ENCODE assay signal across 8 cellular contexts in genomic region chr11:76235233-76236091, GRCh38. TPM values are rescaled to one million over a fixed set of nuclear protein-coding genes. Genes with fewer than 3 reads are reported as not detected.
DNase-seq lines count a peak whose midpoint lies in the region; ATAC-seq lines count a peak whose summit lies in the region.

No MANE protein-coding gene starts in this region.

- H3K9ac ChIP-seq in mucosa of rectum (ENCODE audit: low read depth in 1 of 2, low read length in 2 of 2) = peak overlapping the region; percentile 70 to 71

- H3K9me3 ChIP-seq in esophagus (ENCODE audit: control insufficient read depth in 2 of 2, insufficient read depth in 1 of 2, low read depth in 1 of 2, low read length in 1 of 2) (no peaks in the 10 kb centered on the region), mucosa of rectum (ENCODE audit: control insufficient read depth in 2 of 2, low read length in 2 of 2) (no peaks in the 10 kb centered on the region)

- WGBS in esophagus, 2 donors = 0% methylated on average over 65 of the region's 65 CpGs

- peaks cover 0 to 3% of the 10 kb centered on the region in 2 donors for H3K4me1 ChIP-seq in esophagus (ENCODE audit: control insufficient read depth in 2 of 2, insufficient read depth in 2 of 2, low read length in 1 of 2)
- peaks cover 19 to 33% of the 10 kb centered on the region in 2 donors for H3K4me1 ChIP-seq in mucosa of rectum (ENCODE audit: control insufficient read depth in 2 of 2, insufficient read depth in 2 of 2, low read length in 2 of 2)

- H3K36me3 ChIP-seq in esophagus (ENCODE audit: control insufficient read depth in 2 of 2, insufficient read depth in 2 of 2, low read length in 1 of 2) = no peaks in the 10 kb centered on the region
- H3K36me3 ChIP-seq in mucosa of rectum (ENCODE audit: control insufficient read depth in 2 of 2, insufficient read depth in 2 of 2, low read length in 2 of 2) = no peaks in the 10 kb centered on the region

- H3K27me3 ChIP-seq in esophagus (ENCODE audit: control insufficient read depth in 1 of 2, insufficient read depth in 2 of 2, low read length in 2 of 2) = no peaks in the 10 kb centered on the region
- no peaks in the 10 kb centered on the region for H3K27me3 ChIP-seq in mucosa of rectum (ENCODE audit: control insufficient read depth in 2 of 2, insufficient read depth in 2 of 2, low read length in 2 of 2)

- peak overlapping the region; percentile 63 to 85 for H3K4me3 ChIP-seq in esophagus (ENCODE audit: low read depth in 1 of 2, low read length in 2 of 2)
- peak overlapping the region; percentile 84 to 91 for H3K4me3 ChIP-seq in mucosa of rectum (ENCODE audit: low read length in 2 of 2)

- ATAC-seq in GM21528 (IDR thresholded peaks at IDR 0.05; ENCODE audit: low FRiP score, unreplicated experiment) = peak; percentile 59

- DNase-seq in DMS153 (lab: John Stamatoyannopoulos, UW) (peak; percentile 80), HuH-7.5 (ENCODE audit: low spot score) (peak; percentile 90), OCI-M2 (lab: John Stamatoyannopoulos, UW; ENCODE audit: unreplicated experiment) (peak; percentile 88)
- peak; percentile 88 for DNase-seq in activated T-cell treated with anti-CD3 and anti-CD28 coated beads, Interleukin-2, amount 50 U/mL, for 1 hour
- DNase-seq in stimulated activated CD8-positive, alpha-beta memory T cell treated with anti-CD3 and anti-CD28 coated beads, Interleukin-4, amount 100 ng/mL, for 24 hours (ENCODE audit: low read depth) = peak; percentile 79

- H3K27ac ChIP-seq in esophagus (ENCODE audit: low read depth in 2 of 2, low read length in 1 of 2) = peak overlapping the region; percentile 78 to 86
- peak overlapping the region; percentile 59 to 74 for H3K27ac ChIP-seq in mucosa of rectum (ENCODE audit: low read depth in 2 of 2, low read length in 2 of 2)

RNA-seq across cellular contexts. Expression of gene WNT11, which starts 29.2 kb away (rescaled TPM):
- polyA plus RNA-seq in esophagus = under 1 TPM; 0.20 to 0.25 TPM

Comparison
In these comparisons a context has a peak if more than half of its experiments do, and no peak if none do; other contexts are left out.
1. Peak in every context shown above with its lines: DNase-seq, ATAC-seq, H3K4me3 ChIP-seq and H3K27ac ChIP-seq.